In the genomic region with DNA sequence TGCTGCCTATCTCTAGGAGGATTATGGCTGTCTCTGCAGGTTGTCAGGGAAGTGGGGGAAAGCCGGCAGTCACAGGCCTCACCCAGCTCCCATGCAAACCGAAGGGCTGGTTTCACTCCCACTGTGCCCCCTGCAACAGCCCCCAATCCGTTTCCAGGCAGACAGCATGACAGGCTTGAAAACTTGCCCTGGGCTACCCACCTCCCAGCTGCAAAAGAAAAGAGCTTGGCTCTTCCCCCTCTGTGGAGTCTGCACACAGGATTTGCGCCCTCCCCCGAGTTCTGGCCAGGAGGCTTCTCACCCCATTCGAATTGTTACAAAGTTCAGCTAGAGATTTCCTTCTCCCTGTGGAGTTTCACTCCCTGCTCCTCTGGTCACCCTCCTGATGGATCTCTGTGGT, we compare ENCODE assay signal across 25 cellular contexts.
DNase-seq lines count a peak whose midpoint lies in the region; ATAC-seq, FAIRE-seq and TF ChIP-seq lines count a peak whose summit lies in the region.
"Had no signal": no experiment of that assay in that cellular context is flagged by ENCODE, and none has a peak within 500 bp of the region (broad histone marks: within the 10 kb centered on the region; RNA-seq: fewer than 3 reads in every experiment).

No MANE protein-coding gene starts in this region.

- TF ChIP-seq CTCF in HepG2 (CRISPR knock-in tag; IDR thresholded peaks at IDR 0.05) (no peak), right lobe of liver (IDR thresholded peaks at IDR 0.05) (no peak), WTC11 (IDR thresholded peaks at IDR 0.05) (no peak), psoas muscle (IDR thresholded peaks at IDR 0.05) (no peak), MM.1S (IDR thresholded peaks at IDR 0.05; ENCODE audit: low read length) (no peak)

- H3F3A ChIP-seq in MM.1S (ENCODE audit: insufficient read depth, low read length), result no peaks in the 10 kb centered on the region

- H3K9me2 ChIP-seq in MM.1S (replicated peaks; ENCODE audit: insufficient read depth, low read length), result no peaks in the 10 kb centered on the region

- no TSS peak for BruUV-seq in HepG2 (replicated peaks; lab: Mats Ljungman, UMichigan)

- H3K36me3 ChIP-seq in HepG2 (replicated peaks in 1 of 2; ENCODE audit: control insufficient read depth in 1 of 2, insufficient read depth in 2 of 2, low read length in 2 of 2) (no peaks in the 10 kb centered on the region), right lobe of liver (no peaks in the 10 kb centered on the region), trophoblast cell (ENCODE audit: control insufficient read depth in 1 of 2, insufficient read depth in 2 of 2, low read length in 2 of 2) (no peaks in the 10 kb centered on the region), psoas muscle (ENCODE audit: insufficient read depth in 1 of 2, low read depth in 1 of 2) (no peaks in the 10 kb centered on the region), MM.1S (replicated peaks; ENCODE audit: insufficient read depth, low read length) (no peaks in the 10 kb centered on the region)
- H3K36me3 ChIP-seq: SJSA1 had no signal

- no peak overlapping the region for H3K4ac ChIP-seq in trophoblast cell (ENCODE audit: low read depth, low read length)

- H3K36me3 Mint-ChIP-seq in WTC11, result peaks cover 7% of the 10 kb centered on the region

- H3K4me1 ChIP-seq in HepG2 (ENCODE audit: insufficient read depth, low read length) (no peaks in the 10 kb centered on the region), right lobe of liver (no peaks in the 10 kb centered on the region), trophoblast cell (ENCODE audit: control insufficient read depth in 1 of 2, insufficient read depth in 2 of 2, low read length in 2 of 2) (no peaks in the 10 kb centered on the region), psoas muscle (no peaks in the 10 kb centered on the region), MM.1S (ENCODE audit: low read length) (no peaks in the 10 kb centered on the region)
- H3K4me1 ChIP-seq: SJSA1 had no signal

- H4K8ac ChIP-seq in trophoblast cell (ENCODE audit: low read depth, low read length), result no peak overlapping the region

- H3K9me3 Mint-ChIP-seq in WTC11, result peaks cover 21% of the 10 kb centered on the region

- H2BK5ac ChIP-seq in trophoblast cell (ENCODE audit: low read depth, low read length, poor library complexity), result no peak overlapping the region

- H4K20me1 ChIP-seq in HepG2 (ENCODE audit: insufficient read depth, low read length) (no peaks in the 10 kb centered on the region), MM.1S (ENCODE audit: insufficient read depth, low read length) (no peaks in the 10 kb centered on the region)

- DNase-seq in HepG2 (ENCODE audit: low spot score) (no peak), right lobe of liver (no peak), WTC11 (ENCODE audit: low spot score) (no peak), iPS-NIHi7 (ENCODE audit: extremely low spot score) (peak; percentile 10), trophoblast cell (no peak), psoas muscle (no peak), MM.1S (no peak)
- DNase-seq: AML-193; Calu3; CD8-positive, alpha-beta memory T cell; DMS153; GOT3; KBM-7; NCI-H1092 treated with DMSO at 0.1 percent for 48 hours; NCI-H1694; NCI-H2081; NCI-H510A treated with DMSO at 0.1 percent for 48 hours; NCI-H748 treated with DMSO at 0.1 percent for 48 hours; NK-92 treated with Interleukin-12 subunit alpha and Interleukin-12 subunit beta, amount 100 ng/mL, for 24 hours had no signal

- WGBS in HepG2 (ENCODE audit: low lambda C conversion rate), result 50% methylated on average over 6 of the region's 6 CpGs
- WGBS in right lobe of liver (ENCODE audit: insufficient coverage, low coverage, low lambda C conversion rate, missing lambda C conversion rate), result 46% methylated on average over 4 of the region's 6 CpGs
- WGBS in trophoblast cell (ENCODE audit: extremely low coverage, insufficient coverage, insufficient read length), result no CpG with 5 or more reads among the region's 6 CpGs
- 55 to 65% (median 63%) methylated on average over 6 of the region's 6 CpGs for WGBS in psoas muscle, 3 donors

- TF ChIP-seq EP300 in HepG2 (IDR thresholded peaks at IDR 0.05; ENCODE audit: low read depth in 2 of 2, low read length in 2 of 2), result no peak
- no peak for TF ChIP-seq EP300 in HepG2 (CRISPR knock-in tag; IDR thresholded peaks at IDR 0.05; ENCODE audit: borderline replicate concordance)

- H2AFZ ChIP-seq in HepG2 (ENCODE audit: low read length) (no peak overlapping the region), trophoblast cell (ENCODE audit: insufficient read depth, low read length, poor library complexity) (peak overlapping the region; percentile 3), MM.1S (ENCODE audit: low read length) (no peak overlapping the region)

- no peak overlapping the region for H4K91ac ChIP-seq in trophoblast cell (ENCODE audit: low read depth, low read length)

- no peak overlapping the region for H3K4me3 ChIP-seq in HepG2 (replicated peaks in 1 of 3; ENCODE audit: insufficient read depth in 1 of 3, low read depth in 2 of 3, low read length in 3 of 3)
- H3K4me3 ChIP-seq in right lobe of liver, result no peak overlapping the region
- H3K4me3 ChIP-seq in trophoblast cell (ENCODE audit: low read depth, low read length), result no peak overlapping the region
- no peak overlapping the region for H3K4me3 ChIP-seq in psoas muscle
- H3K4me3 ChIP-seq in MM.1S (ENCODE audit: low read length), result no peak overlapping the region
- H3K4me3 ChIP-seq: SJSA1 had no signal

- no peaks in the 10 kb centered on the region for H3K27me3 Mint-ChIP-seq in WTC11 (ENCODE audit: low read depth)

- H3K9ac ChIP-seq in HepG2 (ENCODE audit: insufficient read depth, low read depth, low read length) (no peak overlapping the region), trophoblast cell (ENCODE audit: low read length) (no peak overlapping the region), MM.1S (ENCODE audit: low read length) (no peak overlapping the region)

- TF ChIP-seq RAD21 in HepG2 (CRISPR knock-in tag; IDR thresholded peaks at IDR 0.05), result no peak

- CTCF ChIA-PET in HepG2 (lab: Yijun Ruan, JAX; ENCODE audit: low intra/inter-chr PET ratio, low total read pairs), result no interaction called here
- CTCF ChIA-PET in WTC11 (lab: Charles Lee), result interaction anchor here (0.6 to 1.0 kb wide), 4 partner anchors 21 to 170 kb away, joined by 3 read pairs; partner anchors contain the start of gene HIBCH

- H3K79me2 ChIP-seq in HepG2 (ENCODE audit: insufficient read depth, low read length) (no peaks in the 10 kb centered on the region), trophoblast cell (ENCODE audit: control insufficient read depth, insufficient read depth, low read length, poor library complexity) (no peaks in the 10 kb centered on the region), MM.1S (ENCODE audit: low read length) (no peaks in the 10 kb centered on the region)

- POLR2A ChIA-PET in HepG2 (lab: Yijun Ruan, JAX) (no interaction called here), WTC11 (lab: Charles Lee) (no interaction called here)

- ATAC-seq in HepG2 (peak; percentile 47), right lobe of liver (no peak), WTC11 (peak; percentile 69), psoas muscle (no peak), GM21526 (IDR thresholded peaks at IDR 0.05; ENCODE audit: low FRiP score, unreplicated experiment) (no peak)

- peak overlapping the region; percentile 51; the same call in 1 of the 2 replicates for H3K27ac Mint-ChIP-seq in WTC11

- H3K27me3 ChIP-seq in HepG2 (ENCODE audit: control insufficient read depth in 1 of 2, insufficient read depth in 2 of 2, low read length in 2 of 2) (no peaks in the 10 kb centered on the region), right lobe of liver (no peaks in the 10 kb centered on the region), trophoblast cell (ENCODE audit: insufficient read depth, low read length) (no peaks in the 10 kb centered on the region), psoas muscle (ENCODE audit: insufficient read depth in 3 of 3, low read length in 2 of 3) (no peaks in the 10 kb centered on the region), MM.1S (replicated peaks; ENCODE audit: insufficient read depth, low read length) (no peaks in the 10 kb centered on the region)
- H3K27me3 ChIP-seq: SJSA1 had no signal

- H3K23ac ChIP-seq in trophoblast cell (ENCODE audit: low read length), result no peak overlapping the region

- H3K4me2 ChIP-seq in HepG2 (ENCODE audit: low read depth, low read length) (peak overlapping the region; percentile 2; the same call in 1 of the 2 replicates), trophoblast cell (ENCODE audit: low read length) (no peak overlapping the region), MM.1S (ENCODE audit: low read depth, low read length) (no peak overlapping the region)

- no peak overlapping the region for H3K14ac ChIP-seq in trophoblast cell (ENCODE audit: low read length)

- no peak overlapping the region for H2AK5ac ChIP-seq in trophoblast cell (ENCODE audit: low read length)

- no peak overlapping the region for H3K4me3 Mint-ChIP-seq in WTC11

- intact Hi-C loops in HepG2 (cut with micrococcal nuclease; ENCODE audit: unreplicated experiment), result no loop called here
- intact Hi-C loops in right lobe of liver (cut with DNase I), result no loop called here
- intact Hi-C loops in psoas muscle (cut with DNase I), result loop anchor here in 1 of 2 donors (10.0 kb wide), 1 partner anchor 1395 kb away; no protein-coding TSS in a partner anchor

- no peak for FAIRE-seq in HepG2 (lab: Jason Lieb, UNC)
- FAIRE-seq: G401.6, GM12892, RCC 7860 had no signal

- H3K4me1 Mint-ChIP-seq in WTC11, result peaks cover 15% of the 10 kb centered on the region

- TF ChIP-seq POLR2A in HepG2 (IDR thresholded peaks at IDR 0.05; ENCODE audit: insufficient read depth in 1 of 2, low read depth in 2 of 2, low read length in 2 of 2) (no peak), right lobe of liver (IDR thresholded peaks at IDR 0.05) (no peak)

- H3K18ac ChIP-seq in trophoblast cell (ENCODE audit: low read length), result no peak overlapping the region

- H3K79me1 ChIP-seq in trophoblast cell (ENCODE audit: low read length), result no peaks in the 10 kb centered on the region

- no peak overlapping the region for H2BK120ac ChIP-seq in trophoblast cell (ENCODE audit: insufficient read depth, low read length, poor library complexity)

- H4K12ac ChIP-seq in trophoblast cell (ENCODE audit: low read depth, low read length), result no peak overlapping the region

- in situ Hi-C loops in HepG2 (cut with HindIII; ENCODE audit: extremely low pct_ligation_motif_present, low pct_unique_long_range_greater_than_20kb), result no loop called here

- no peak overlapping the region for H2BK12ac ChIP-seq in trophoblast cell (ENCODE audit: low read length)

- H3K27ac ChIP-seq in HepG2 (ENCODE audit: extremely low read length, insufficient read depth, low read length), result no peak overlapping the region
- H3K27ac ChIP-seq in right lobe of liver, result no peak overlapping the region
- no peak overlapping the region for H3K27ac ChIP-seq in trophoblast cell (ENCODE audit: low read depth, low read length)
- H3K27ac ChIP-seq in psoas muscle, result no peak overlapping the region
- H3K27ac ChIP-seq in MM.1S (ENCODE audit: low read length), result no peak overlapping the region
- H3K27ac ChIP-seq: C4-2B, SJSA1 had no signal

- H3K9me3 ChIP-seq in HepG2 (ENCODE audit: low read length) (no peaks in the 10 kb centered on the region), right lobe of liver (no peaks in the 10 kb centered on the region), trophoblast cell (ENCODE audit: insufficient read depth, low read depth, low read length) (no peaks in the 10 kb centered on the region), psoas muscle (no peaks in the 10 kb centered on the region), MM.1S (replicated peaks; ENCODE audit: insufficient read depth, low read length) (no peaks in the 10 kb centered on the region)
- H3K9me3 ChIP-seq: SJSA1 had no signal

Comparison
In these comparisons a context has a peak if more than half of its experiments do, and no peak if none do; other contexts are left out.
1. ATAC-seq: peak in HepG2 (single experiment) and WTC11 (single experiment); none in right lobe of liver (0 of 4), psoas muscle (0 of 4) and GM21526 (single experiment).